ENCODE assay signal across 22 cellular contexts in genomic region chr20:51121272-51121671, GRCh38.
DNase-seq lines count a peak whose midpoint lies in the region; ATAC-seq and TF ChIP-seq lines count a peak whose summit lies in the region.
"Had no signal": no experiment of that assay in that cellular context is flagged by ENCODE, and none has a peak within 500 bp of the region (broad histone marks: within the 10 kb centered on the region; RNA-seq: fewer than 3 reads in every experiment).

No MANE protein-coding gene starts in this region.

- peak overlapping the region; percentile 29 for H2AFZ ChIP-seq in PC-3 (ENCODE audit: low read length)

- CTCF ChIA-PET in PC-3 (lab: Charles Lee) = no interaction called here

- DNase-seq in PC-3 (no peak), epithelial cell of prostate (ENCODE audit: low read depth, low spot score) (no peak), ovary (peak in 4 of 5 donors; percentile 41 to 89 (median 74)), GM19240 (ENCODE audit: insufficient read length, low spot score) (no peak), NCI-H128 (lab: John Stamatoyannopoulos, UW; ENCODE audit: unreplicated experiment) (no peak)
- DNase-seq in activated effector memory CD4-positive, alpha-beta T cell treated with anti-CD3 and anti-CD28 coated beads, Interleukin-2, amount 50 U/mL, for 16 hours = no peak
- DNase-seq: ACHN; activated naive CD4-positive, alpha-beta T cell treated with Interleukin-2 at 50 U/mL for 16 hours; activated T-cell treated with anti-CD3 and anti-CD28 coated beads, Interleukin-2, amount 50 U/mL, for 1 hour; foreskin melanocyte; KBM-7; left ventricle myocardium superior; NCI-H1694; NCI-H748 treated with DMSO at 0.1 percent for 48 hours; Right ventricle myocardium superior; stimulated activated CD4-positive, alpha-beta T cell treated with anti-CD3 and anti-CD28 coated beads, Interleukin-2, amount 100 ng/mL, for 24 hours; stimulated activated naive CD4-positive, alpha-beta T cell treated with Interleukin-2 at 50 U/mL for 16 hours; SW 1271; thyroid gland had no signal

- no peaks in the 10 kb centered on the region for H3F3A ChIP-seq in PC-3 (ENCODE audit: low read length, unreplicated experiment)

- peak overlapping the region; percentile 25 for H3K4me2 ChIP-seq in BLaER1
- peak overlapping the region; percentile 38; the same call in 1 of the 2 replicates for H3K4me2 ChIP-seq in PC-3 (ENCODE audit: low read length)

- TF ChIP-seq POLR2A in ovary (IDR thresholded peaks at IDR 0.05) = no peak

- no peak overlapping the region for H3K27ac ChIP-seq in BLaER1
- no peak overlapping the region for H3K27ac ChIP-seq in PC-3 (ENCODE audit: low read length)
- H3K27ac ChIP-seq in epithelial cell of prostate = peak overlapping the region; percentile 86
- H3K27ac ChIP-seq in ovary = no peak overlapping the region
- H3K27ac ChIP-seq: neutrophil, thyroid gland had no signal

- H3K4me3 ChIP-seq in BLaER1 (no peak overlapping the region), PC-3 (ENCODE audit: low read length) (no peak overlapping the region), ovary (no peak overlapping the region)
- H3K4me3 ChIP-seq: thyroid gland had no signal

- no peaks in the 10 kb centered on the region for H3K27me3 ChIP-seq in BLaER1
- no peaks in the 10 kb centered on the region for H3K27me3 ChIP-seq in PC-3 (ENCODE audit: low read length)
- H3K27me3 ChIP-seq in ovary = no peaks in the 10 kb centered on the region
- H3K27me3 ChIP-seq: thyroid gland had no signal

- peaks cover 39% of the 10 kb centered on the region for H3K4me1 ChIP-seq in BLaER1
- peaks cover 49% of the 10 kb centered on the region for H3K4me1 ChIP-seq in PC-3 (ENCODE audit: insufficient read depth, low read length)
- peaks cover 14% of the 10 kb centered on the region for H3K4me1 ChIP-seq in ovary (ENCODE audit: insufficient read depth)
- H3K4me1 ChIP-seq: thyroid gland had no signal

- BruUV-seq in PC-3 (replicated peaks; lab: Mats Ljungman, UMichigan) = no TSS peak

- H3K9me2 ChIP-seq in PC-3 (replicated peaks; ENCODE audit: low read length) = no peaks in the 10 kb centered on the region

- H3K36me3 ChIP-seq in BLaER1 = no peaks in the 10 kb centered on the region
- H3K36me3 ChIP-seq in PC-3 (ENCODE audit: low read depth, low read length) = no peaks in the 10 kb centered on the region
- H3K36me3 ChIP-seq in ovary = no peaks in the 10 kb centered on the region
- H3K36me3 ChIP-seq: neutrophil, thyroid gland had no signal

- WGBS in ovary, 3 donors = 1 to 4% (median 1%) methylated on average over 6 of the region's 6 CpGs

- TF ChIP-seq CTCF in PC-3 (conservative IDR thresholded peaks at IDR 0.05; ENCODE audit: low read depth, low read length) (no peak), ovary (IDR thresholded peaks at IDR 0.05) (no peak)

- POLR2A ChIA-PET in PC-3 (lab: Charles Lee; ENCODE audit: unreplicated experiment) = interaction anchor here (0.6 kb wide), 1 partner anchor 148 kb away, joined by 3 read pairs; no protein-coding TSS in a partner anchor

- H4K20me1 ChIP-seq in BLaER1 (no peaks in the 10 kb centered on the region), PC-3 (ENCODE audit: low read length) (no peaks in the 10 kb centered on the region)

- H3K79me2 ChIP-seq in PC-3 (ENCODE audit: low read length) = no peaks in the 10 kb centered on the region

- H3K9ac ChIP-seq in BLaER1 = no peak overlapping the region
- H3K9ac ChIP-seq in PC-3 (ENCODE audit: low read length) = no peak overlapping the region

- H3K9me3 ChIP-seq in BLaER1 = no peaks in the 10 kb centered on the region
- no peaks in the 10 kb centered on the region for H3K9me3 ChIP-seq in PC-3 (ENCODE audit: low read length)
- no peaks in the 10 kb centered on the region for H3K9me3 ChIP-seq in ovary
- H3K9me3 ChIP-seq: neutrophil, thyroid gland had no signal

- TF ChIP-seq EP300 in ovary (IDR thresholded peaks at IDR 0.05) = no peak

- intact Hi-C loops in PC-3 (cut with micrococcal nuclease) (loop anchor here (10.0 kb wide), 1 partner anchor 96 kb away; the partner anchor contains the start of gene KCNG1), ovary (cut with DNase I) (no loop called here)

- peak; percentile 12 for ATAC-seq in PC-3
- no peak for ATAC-seq in activated CD4-positive, CD25-positive, alpha-beta regulatory T cell treated with anti-CD3 and anti-CD28 coated beads, Interleukin-2, amount 50 U/mL, for 24 hours
- ATAC-seq: left ventricle myocardium superior had no signal

Comparison
In these comparisons a context has a peak if more than half of its experiments do, and no peak if none do; other contexts are left out.
1. DNase-seq: peak in ovary (4 of 5); none in PC-3 (single experiment), epithelial cell of prostate (single experiment), GM19240 (single experiment), NCI-H128 (single experiment) and activated effector memory CD4-positive, alpha-beta T cell treated with anti-CD3 and anti-CD28 coated beads, Interleukin-2, amount 50 U/mL, for 16 hours (single experiment).